ENCODE assay signal across 35 cellular contexts in genomic region chr5:138271281-138271680, GRCh38. TPM values are rescaled to one million over a fixed set of nuclear protein-coding genes. Genes with fewer than 3 reads are reported as not detected.
"Had no signal": no experiment of that assay in that cellular context is flagged by ENCODE, and none has a peak within 500 bp of the region (broad histone marks: within the 10 kb centered on the region; RNA-seq: fewer than 3 reads in every experiment).

No MANE protein-coding gene starts in this region.

- H3K4me1 ChIP-seq: ascending aorta, breast epithelium, colonic mucosa had no signal

- H3K4me3 ChIP-seq: adrenal gland, ascending aorta, breast epithelium, cardiac muscle cell, colonic mucosa, esophagus squamous epithelium, gastroesophageal sphincter, heart right ventricle had no signal

- H3K27me3 ChIP-seq: ascending aorta had no signal

- H3K36me3 ChIP-seq: adrenal gland, ascending aorta, breast epithelium, cardiac muscle cell, colonic mucosa, esophagus squamous epithelium, gastroesophageal sphincter, heart right ventricle had no signal

- DNase-seq: activated CD4-positive, alpha-beta memory T cell treated with anti-CD3 and anti-CD28 coated beads, Interleukin-2, amount 10 ng/mL, durations not matched to agents 7 days and 5 days; activated CD4-positive, alpha-beta T cell treated with anti-CD3 and anti-CD28 coated beads for 1 hour; activated CD4-positive, alpha-beta T cell treated with anti-CD3 and anti-CD28 coated beads for 4 hours; activated CD4-positive, alpha-beta T cell treated with anti-CD3 and anti-CD28 coated beads, Interleukin-2, amount 10 ng/mL, durations not matched to agents 7 days and 5 days; activated CD4-positive, alpha-beta T cell treated with anti-CD3 and anti-CD28 coated beads, Interleukin-2, amount 50 U/mL, for 4 hours; activated effector memory CD4-positive, alpha-beta T cell treated with Interleukin-2 at 50 U/mL for 16 hours; activated gamma-delta T cell treated with Interleukin-2 at 50 U/mL for 16 hours; activated naive CD4-positive, alpha-beta T cell treated with anti-CD3 and anti-CD28 coated beads for 36 hours; activated naive CD8-positive, alpha-beta T cell treated with anti-CD3 and anti-CD28 coated beads for 36 hours; activated naive CD8-positive, alpha-beta T cell treated with anti-CD3 and anti-CD28 coated beads, Interleukin-2, amount 50 U/mL, for 24 hours; activated T-cell treated with anti-CD3 and anti-CD28 coated beads, Interleukin-2, amount 50 U/mL, for 4 hours; adrenal gland; central memory CD4-positive, alpha-beta T cell; cerebellar nuclear complex; colonic mucosa; effector CD8-positive, alpha-beta T cell; esophagus squamous epithelium; foreskin melanocyte; heart right ventricle; T-helper 2 cell had no signal

- ATAC-seq: activated naive CD8-positive, alpha-beta T cell treated with anti-CD3 and anti-CD28 coated beads, Interleukin-2, amount 50 U/mL, for 24 hours; activated T-cell treated with anti-CD3 and anti-CD28 coated beads, Interleukin-2, amount 50 U/mL, for 4 hours; activated T-helper 17 cell treated with anti-CD3 and anti-CD28 coated beads, Interleukin-2, amount 50 U/mL, for 72 hours; gastroesophageal sphincter; heart right ventricle; WTC11 had no signal

- H3K9me3 ChIP-seq: adrenal gland, ascending aorta, breast epithelium, colonic mucosa, esophagus squamous epithelium, gastroesophageal sphincter, heart right ventricle had no signal

- FAIRE-seq: endometrium, endothelial cell of umbilical vein, TTC549 had no signal

- H3K27ac ChIP-seq: adrenal gland, ascending aorta, breast epithelium, cardiac muscle cell, colonic mucosa, epithelial cell of prostate, esophagus squamous epithelium, gastroesophageal sphincter, heart right ventricle, VCaP had no signal

RNA-seq across cellular contexts. Expression of gene GFRA3, which starts 3.1 kb away (rescaled TPM):
- total RNA-seq: activated CD4-positive, alpha-beta memory T cell treated with anti-CD3 and anti-CD28 coated beads, Interleukin-2, amount 10 ng/mL, durations not matched to agents 7 days and 5 days; activated naive CD4-positive, alpha-beta T cell treated with anti-CD3 and anti-CD28 coated beads for 36 hours; activated T-cell treated with anti-CD3 and anti-CD28 coated beads, Interleukin-2, amount 50 U/mL, for 4 hours; activated T-helper 17 cell treated with anti-CD3 and anti-CD28 coated beads, Interleukin-2, amount 50 U/mL, for 72 hours; ascending aorta; breast epithelium; dermis microvascular lymphatic vessel endothelial cell; endothelial cell of umbilical vein; fibroblast of lung; fibroblast of villous mesenchyme; glomerular endothelial cell had no signal
- polyA plus RNA-seq: fibroblast of lung had no signal
